17 cellular contexts compared by ENCODE assay signal in genomic region chr1:229116114-229116513, GRCh38.
DNase-seq lines count a peak whose midpoint lies in the region; ATAC-seq and TF ChIP-seq lines count a peak whose summit lies in the region.
"Had no signal": no experiment of that assay in that cellular context is flagged by ENCODE, and none has a peak within 500 bp of the region (broad histone marks: within the 10 kb centered on the region; RNA-seq: fewer than 3 reads in every experiment).

No MANE protein-coding gene starts in this region.

- no peak for TF ChIP-seq POLR2A in stomach (IDR thresholded peaks at IDR 0.05)

- H3K27me3 ChIP-seq in stomach, result no peaks in the 10 kb centered on the region
- H3K27me3 ChIP-seq in psoas muscle (ENCODE audit: insufficient read depth in 3 of 3, low read length in 2 of 3), result no peaks in the 10 kb centered on the region

- H3K4me1 ChIP-seq in stomach (peaks cover 30 to 77% (median 50%) of the 10 kb centered on the region in 4 donors), psoas muscle (no peaks in the 10 kb centered on the region)
- H3K4me1 ChIP-seq: HAP-1 had no signal

- ATAC-seq in psoas muscle, result no peak
- ATAC-seq in HG03280 (IDR thresholded peaks at IDR 0.05; ENCODE audit: unreplicated experiment), result no peak
- ATAC-seq: K562 had no signal

- TF ChIP-seq EP300 in stomach (IDR thresholded peaks at IDR 0.05), result peak; percentile 70

- DNase-seq in fibroblast of pulmonary artery (ENCODE audit: low read depth) (peak; percentile 4), mucosa of gallbladder (ENCODE audit: low spot score) (peak; percentile 74), stomach (no peak), CD1c-positive myeloid dendritic cell (ENCODE audit: extremely low spot score) (no peak), psoas muscle (no peak)
- DNase-seq in activated CD8-positive, alpha-beta memory T cell treated with anti-CD3 and anti-CD28 coated beads, Interleukin-2, amount 50 U/mL, for 4 hours, result no peak
- DNase-seq: C1 segment of cervical spinal cord, COR-L47, DMS153, EL, NCI-H1436 treated with DMSO at 0.1 percent for 48 hours, NCI-H345, NCI-H526 treated with DMSO at 0.1 percent for 48 hours, SIG-M5 had no signal

- WGBS in stomach, 5 donors, result 79 to 91% (median 90%) methylated on average over 16 of the region's 16 CpGs
- WGBS in psoas muscle, 3 donors, result 92 to 95% (median 93%) methylated on average over 16 of the region's 16 CpGs

- TF ChIP-seq CTCF in fibroblast of pulmonary artery (IDR thresholded peaks at IDR 0.05; ENCODE audit: low read length, missing control alignments) (no peak), stomach (IDR thresholded peaks at IDR 0.05) (no peak), psoas muscle (IDR thresholded peaks at IDR 0.05) (no peak)

- H3K27ac ChIP-seq in stomach (peak overlapping the region in 3 of 5 donors; percentile 58 to 85 (median 64)), psoas muscle (no peak overlapping the region)

- H3K9me3 ChIP-seq in stomach (no peaks in the 10 kb centered on the region), psoas muscle (no peaks in the 10 kb centered on the region)
- H3K9me3 ChIP-seq: HAP-1 had no signal

- no peak overlapping the region for H3K4me3 ChIP-seq in fibroblast of pulmonary artery (replicated peaks; ENCODE audit: low read depth, low read length)
- no peak overlapping the region for H3K4me3 ChIP-seq in stomach
- H3K4me3 ChIP-seq in psoas muscle, result no peak overlapping the region
- H3K4me3 ChIP-seq: HAP-1, K562 had no signal

- H3K36me3 ChIP-seq in stomach (no peaks in the 10 kb centered on the region), psoas muscle (ENCODE audit: insufficient read depth in 1 of 2, low read depth in 1 of 2) (no peaks in the 10 kb centered on the region)
- H3K36me3 ChIP-seq: HAP-1 had no signal

- intact Hi-C loops in stomach (cut with DNase I; ENCODE audit: low total_unique reads), result no loop called here
- intact Hi-C loops in psoas muscle (cut with DNase I), result no loop called here

Comparison
In these comparisons a context has a peak if more than half of its experiments do, and no peak if none do; other contexts are left out.
1. DNase-seq: peak in fibroblast of pulmonary artery (single experiment) and mucosa of gallbladder (single experiment); none in stomach (single experiment), CD1c-positive myeloid dendritic cell (single experiment), psoas muscle (0 of 2) and activated CD8-positive, alpha-beta memory T cell treated with anti-CD3 and anti-CD28 coated beads, Interleukin-2, amount 50 U/mL, for 4 hours (single experiment).